In the genomic region with DNA sequence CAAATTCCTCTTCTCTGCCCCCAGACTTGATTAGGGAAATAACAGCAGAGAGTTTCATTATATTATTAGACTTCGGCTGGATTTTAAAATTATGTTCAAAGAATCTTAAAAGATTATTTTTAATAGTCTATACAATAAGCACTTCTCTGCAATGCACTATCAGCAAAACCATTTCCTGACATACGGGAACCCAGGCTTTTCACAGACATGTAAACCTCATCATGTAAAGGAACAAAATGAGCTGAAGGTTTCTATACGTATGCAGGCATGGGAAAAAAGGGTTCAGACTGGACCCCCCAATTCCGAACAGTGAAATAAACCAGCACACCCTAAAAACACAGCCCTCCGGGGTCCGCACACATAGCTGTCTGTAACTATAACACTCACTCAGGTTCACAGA, we compare ENCODE assay signal across 9 cellular contexts.
DNase-seq lines count a peak whose midpoint lies in the region; ATAC-seq and TF ChIP-seq lines count a peak whose summit lies in the region.
"Had no signal": no experiment of that assay in that cellular context is flagged by ENCODE, and none has a peak within 500 bp of the region (broad histone marks: within the 10 kb centered on the region; RNA-seq: fewer than 3 reads in every experiment).

No MANE protein-coding gene starts in this region.

- H3K9ac ChIP-seq in adipocyte (ENCODE audit: low read length) = peak overlapping the region; percentile 46

- no peaks in the 10 kb centered on the region for H3K9me3 Mint-ChIP-seq in activated CD4-positive, alpha-beta T cell treated with anti-CD3 and anti-CD28 coated beads for 36 hours (ENCODE audit: low read depth)

- H3K27ac ChIP-seq in left lung (peak overlapping the region; percentile 9 to 71), substantia nigra (ENCODE audit: low read depth, low read length, poor library complexity, severe bottlenecking) (peak overlapping the region; percentile 62)

- peak overlapping the region; percentile 74 for H3K4me3 Mint-ChIP-seq in activated CD4-positive, alpha-beta T cell treated with anti-CD3 and anti-CD28 coated beads for 36 hours

- H3K36me3 Mint-ChIP-seq in activated CD4-positive, alpha-beta T cell treated with anti-CD3 and anti-CD28 coated beads for 36 hours (ENCODE audit: low read depth) = peaks cover 22% of the 10 kb centered on the region

- CTCF ChIA-PET in activated CD4-positive, alpha-beta T cell treated with anti-CD3 and anti-CD28 coated beads for 36 hours (lab: Charles Lee) = interaction anchor here (0.6 to 4.9 kb wide), 10 partner anchors 10 to 698 kb away, joined by 3 to 30 read pairs (median 4); no protein-coding TSS in a partner anchor

- H3K9me3 ChIP-seq in adipocyte (ENCODE audit: control insufficient read depth, low read length) (no peaks in the 10 kb centered on the region), left lung (no peaks in the 10 kb centered on the region)

- H3K4me1 Mint-ChIP-seq in activated CD4-positive, alpha-beta T cell treated with anti-CD3 and anti-CD28 coated beads for 36 hours = peaks cover 60% of the 10 kb centered on the region

- intact Hi-C loops in activated CD4-positive, alpha-beta T cell treated with anti-CD3 and anti-CD28 coated beads for 36 hours (cut with DNase I, micrococcal nuclease) = loop anchor here (1.0 to 10.0 kb wide), 8 partner anchors 12 to 1865 kb away; a partner anchor contains a TSS
- intact Hi-C loops in left lung (cut with DNase I) = no loop called here

- no peak for ATAC-seq in activated CD4-positive, alpha-beta T cell treated with anti-CD3 and anti-CD28 coated beads for 36 hours
- no peak for ATAC-seq in left lung
- no peak for ATAC-seq in HG03280 (IDR thresholded peaks at IDR 0.05; ENCODE audit: unreplicated experiment)

- no peak for TF ChIP-seq CTCF in left lung (IDR thresholded peaks at IDR 0.05)

- H3K4me1 ChIP-seq in adipocyte (ENCODE audit: control insufficient read depth, insufficient read depth, low read length) (peaks cover 13% of the 10 kb centered on the region), left lung (peaks cover 0 to 24% of the 10 kb centered on the region in 2 donors)

- peaks cover 4% of the 10 kb centered on the region for H3K27me3 Mint-ChIP-seq in activated CD4-positive, alpha-beta T cell treated with anti-CD3 and anti-CD28 coated beads for 36 hours

- no peaks in the 10 kb centered on the region for H3K36me3 ChIP-seq in adipocyte (ENCODE audit: control insufficient read depth, insufficient read depth, low read length, severe bottlenecking)
- H3K36me3 ChIP-seq in left lung = peaks cover 0 to 17% of the 10 kb centered on the region in 2 donors

- H3K27ac Mint-ChIP-seq in activated CD4-positive, alpha-beta T cell treated with anti-CD3 and anti-CD28 coated beads for 36 hours = peak overlapping the region; percentile 91

- POLR2A ChIA-PET in activated CD4-positive, alpha-beta T cell treated with anti-CD3 and anti-CD28 coated beads for 36 hours (lab: Charles Lee) = interaction anchor here (0.7 to 2.5 kb wide), 8 partner anchors 10 to 235 kb away, joined by 3 to 13 read pairs (median 5); no protein-coding TSS in a partner anchor

- DNase-seq in activated CD4-positive, alpha-beta T cell treated with anti-CD3 and anti-CD28 coated beads for 36 hours = peak; percentile 13
- DNase-seq in activated CD4-positive, alpha-beta T cell treated with anti-CD3 and anti-CD28 coated beads, Interleukin-2, amount 50 U/mL, for 4 hours = no peak
- DNase-seq in adipocyte (ENCODE audit: low read depth) = no peak
- DNase-seq in left lung = no peak
- DNase-seq in substantia nigra (lab: John Stamatoyannopoulos, UW) = no peak
- DNase-seq in DMS114 treated with DMSO at 0.1 percent for 48 hours (lab: John Stamatoyannopoulos, UW; ENCODE audit: unreplicated experiment) = no peak
- no peak for DNase-seq in foreskin melanocyte
- DNase-seq: MV-4-11 had no signal

- H3K27me3 ChIP-seq in adipocyte (replicated peaks; ENCODE audit: control insufficient read depth, insufficient read depth, low read length) (no peaks in the 10 kb centered on the region), left lung (no peaks in the 10 kb centered on the region)

- peak overlapping the region; percentile 78 for H3K4me3 ChIP-seq in adipocyte (ENCODE audit: low read length)
- peak overlapping the region in 1 of 2 donors; percentile 28 for H3K4me3 ChIP-seq in left lung

Comparison
In these comparisons a context has a peak if more than half of its experiments do, and no peak if none do; other contexts are left out.
1. intact Hi-C loops: an anchor here in activated CD4-positive, alpha-beta T cell treated with anti-CD3 and anti-CD28 coated beads for 36 hours (1.0 to 10.0 kb wide); none called in left lung.